In the genomic region with DNA sequence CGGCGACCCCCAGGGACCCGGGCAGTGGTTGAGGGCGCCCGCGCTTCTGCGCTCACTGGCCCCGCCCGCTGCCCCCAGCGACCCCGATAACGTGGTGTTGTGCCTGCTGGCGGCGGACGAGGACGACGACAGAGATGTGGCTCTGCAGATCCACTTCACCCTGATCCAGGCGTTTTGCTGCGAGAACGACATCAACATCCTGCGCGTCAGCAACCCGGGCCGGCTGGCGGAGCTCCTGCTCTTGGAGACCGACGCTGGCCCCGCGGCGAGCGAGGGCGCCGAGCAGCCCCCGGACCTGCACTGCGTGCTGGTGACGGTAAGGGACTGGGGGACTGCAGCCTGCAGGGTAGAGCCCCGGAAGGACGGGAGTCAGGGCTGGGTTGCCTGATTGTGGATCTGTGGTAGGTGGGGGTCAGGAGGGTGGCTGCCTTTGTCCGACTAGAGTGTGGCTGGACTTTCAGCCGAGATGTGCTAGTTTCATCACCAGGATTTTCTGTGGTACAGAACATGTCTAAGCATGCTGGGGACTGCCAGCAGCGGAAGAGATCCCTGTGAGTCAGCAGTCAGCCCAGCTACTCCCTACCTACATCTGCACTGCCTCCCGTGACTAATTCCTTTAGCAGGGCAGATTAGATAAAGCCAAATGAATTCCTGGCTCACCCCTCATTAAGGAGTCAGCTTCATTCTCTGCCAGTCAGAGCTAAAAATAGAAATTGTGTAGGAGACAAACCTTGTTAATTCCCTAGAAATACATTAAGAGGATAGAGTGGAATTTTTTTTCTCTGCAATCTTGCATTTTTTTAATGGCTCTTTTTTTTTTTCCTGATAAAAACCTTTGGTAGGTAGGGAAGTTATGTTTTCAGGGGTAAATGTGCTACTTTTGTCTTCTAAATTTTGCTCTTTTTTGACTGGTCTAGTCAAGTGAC, we compare ENCODE assay signal across 8 cellular contexts. TPM values are rescaled to one million over a fixed set of nuclear protein-coding genes. Genes with fewer than 3 reads are reported as not detected.
DNase-seq lines count a peak whose midpoint lies in the region; ATAC-seq and TF ChIP-seq lines count a peak whose summit lies in the region.

No MANE protein-coding gene starts in this region.

- peak overlapping the region; percentile 89 for H3K27ac ChIP-seq in adipose tissue (ENCODE audit: low read depth, low read length)
- peak overlapping the region; percentile 94 to 100 (median 98) for H3K27ac ChIP-seq in heart right ventricle
- H3K27ac ChIP-seq in aorta (ENCODE audit: low read depth in 1 of 2, low read length in 2 of 2): peak overlapping the region; percentile 87 to 95

- ATAC-seq in HG02623 (IDR thresholded peaks at IDR 0.05; ENCODE audit: unreplicated experiment): peak; percentile 16
- ATAC-seq in heart right ventricle: peak; percentile 48 to 83 (median 74)
- ATAC-seq in aorta (ENCODE audit: low FRiP score): peak; percentile 76

- H3K36me3 ChIP-seq in heart right ventricle (peaks cover 0 to 44% (median 18%) of the 10 kb centered on the region in 9 donors), aorta (ENCODE audit: control insufficient read depth in 1 of 2, insufficient read depth in 2 of 2, low read length in 1 of 2) (peaks cover 0 to 3% of the 10 kb centered on the region in 2 donors)

- WGBS in adipose tissue, 3 donors: 0% methylated on average over 35 to 42 of the region's 42 CpGs
- WGBS in heart right ventricle, 2 donors: 1% methylated on average over 42 of the region's 42 CpGs
- WGBS in aorta, 2 donors: 0% methylated on average over 41 to 42 of the region's 42 CpGs

- TF ChIP-seq CTCF in GM12864 (IDR thresholded peaks at IDR 0.05; ENCODE audit: low read depth, low read length, missing control alignments) (no peak), heart right ventricle (IDR thresholded peaks at IDR 0.05) (peak in 3 of 9 donors; percentile 20 to 36 (median 32))

- H3K4me3 ChIP-seq in GM12864 (ENCODE audit: low read depth, low read length): peak overlapping the region; percentile 98
- peak overlapping the region; percentile 59 to 97 (median 90) for H3K4me3 ChIP-seq in heart right ventricle
- peak overlapping the region; percentile 80 to 96 for H3K4me3 ChIP-seq in aorta (ENCODE audit: low read length in 2 of 2)

- peaks cover 2 to 52% (median 35%) of the 10 kb centered on the region in 9 donors for H3K4me1 ChIP-seq in heart right ventricle
- peaks cover 0 to 5% of the 10 kb centered on the region in 2 donors for H3K4me1 ChIP-seq in aorta (ENCODE audit: control insufficient read depth in 1 of 2, insufficient read depth in 2 of 2, low read length in 2 of 2)

- intact Hi-C loops in heart right ventricle (cut with DNase I): loop anchor here (2.0 to 10.0 kb wide), 15 partner anchors 36 to 152 kb away; a partner anchor contains a TSS
- intact Hi-C loops in aorta (cut with DNase I): loop anchor here (2.0 to 5.0 kb wide), 4 partner anchors 20 to 146 kb away; a partner anchor contains a TSS

- DNase-seq in GM12864 (ENCODE audit: low read depth) (peak; percentile 44), NCI-H1092 treated with DMSO at 0.1 percent for 48 hours (lab: John Stamatoyannopoulos, UW) (peak; percentile 59), SW 1271 (lab: John Stamatoyannopoulos, UW) (peak; percentile 67 to 92), heart right ventricle (peak; percentile 72 to 81), pons (ENCODE audit: low spot score) (peak; percentile 45), aorta (peak; percentile 89 to 90)

- H3K27me3 ChIP-seq in heart right ventricle (no peaks in the 10 kb centered on the region), aorta (ENCODE audit: control insufficient read depth in 1 of 2, insufficient read depth in 2 of 2, low read length in 1 of 2) (no peaks in the 10 kb centered on the region)

- H3K9me3 ChIP-seq in heart right ventricle (no peaks in the 10 kb centered on the region), aorta (ENCODE audit: control insufficient read depth, low read length) (no peaks in the 10 kb centered on the region)

RNA-seq across cellular contexts. Expression of a gene that starts 1.5 kb away (rescaled TPM):
- polyA plus RNA-seq in adipose tissue (100 to 1,000 TPM in 1 of 3 donors, 10 to 100 TPM in 2; 16.2 to 276 (median 36.1) TPM), heart right ventricle (10 to 100 TPM; 40.6 to 41.4 TPM), aorta (100 to 1,000 TPM; 154 to 186 TPM)
- total RNA-seq in heart right ventricle (100 to 1,000 TPM in 4 of 10 donors, 10 to 100 TPM in 6; 26.2 to 148 (median 72.7) TPM), aorta (100 to 1,000 TPM in 1 of 2 donors, 10 to 100 TPM in 1; 49.7 to 158 TPM)

Comparison
In these comparisons a context has a peak if more than half of its experiments do, and no peak if none do; other contexts are left out.
1. Peak in every context shown above with its lines: DNase-seq, ATAC-seq, H3K4me3 ChIP-seq and H3K27ac ChIP-seq.
2. ATAC-seq: peak in every context shown above with its lines; median percentile 76 in aorta; 74 in heart right ventricle; 16 in HG02623.